Comparison of ENCODE assay signal across 21 cellular contexts in the genomic region with DNA sequence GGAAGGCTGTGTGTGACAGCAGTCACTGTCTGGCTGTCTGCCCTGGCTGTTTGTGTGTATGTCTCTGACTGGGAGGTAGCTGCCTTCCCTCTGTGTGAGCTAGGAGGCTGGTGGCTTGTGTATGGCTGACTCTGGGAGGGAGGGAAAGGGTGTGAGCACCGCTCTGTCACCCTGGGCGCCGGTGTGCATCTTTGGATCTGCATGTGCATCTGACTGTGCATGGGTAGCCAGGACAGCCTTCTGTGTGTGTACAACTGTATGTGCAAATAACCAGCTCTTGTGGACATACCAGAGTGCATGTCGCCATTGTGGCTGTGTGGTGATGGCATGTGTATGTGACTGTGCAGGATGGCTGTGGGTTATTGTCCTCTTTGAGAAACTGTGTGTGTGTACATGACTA. TPM values are rescaled to one million over a fixed set of nuclear protein-coding genes. Genes with fewer than 3 reads are reported as not detected.
DNase-seq lines count a peak whose midpoint lies in the region; ATAC-seq, FAIRE-seq and TF ChIP-seq lines count a peak whose summit lies in the region.
"Had no signal": no experiment of that assay in that cellular context is flagged by ENCODE, and none has a peak within 500 bp of the region (broad histone marks: within the 10 kb centered on the region; RNA-seq: fewer than 3 reads in every experiment).

No MANE protein-coding gene starts in this region.

- intact Hi-C loops in activated CD4-positive, alpha-beta T cell treated with anti-CD3 and anti-CD28 coated beads, Interleukin-2, amount 10 ng/mL, durations not matched to agents 24 days and 14 days (cut with micrococcal nuclease) = no loop called here

- H3K4me1 Mint-ChIP-seq in activated CD4-positive, alpha-beta T cell treated with anti-CD3 and anti-CD28 coated beads, Interleukin-2, amount 10 ng/mL, durations not matched to agents 7 days and 5 days = no peaks in the 10 kb centered on the region
- H3K4me1 Mint-ChIP-seq in activated CD4-positive, alpha-beta T cell treated with anti-CD3 and anti-CD28 coated beads, Interleukin-2, amount 10 ng/mL, durations not matched to agents 24 days and 14 days = no peaks in the 10 kb centered on the region
- H3K4me1 Mint-ChIP-seq: CD4-positive, alpha-beta memory T cell had no signal

- H3K4me2 ChIP-seq in osteoblast (ENCODE audit: insufficient read depth, low read length) = no peak overlapping the region

- H3K79me2 ChIP-seq in osteoblast (ENCODE audit: insufficient read depth, low read length) = no peaks in the 10 kb centered on the region

- no peaks in the 10 kb centered on the region for H3K27me3 ChIP-seq in osteoblast (ENCODE audit: insufficient read depth, low read length)

- DNase-seq in activated CD4-positive, alpha-beta T cell treated with anti-CD3 and anti-CD28 coated beads, Interleukin-2, amount 10 ng/mL, durations not matched to agents 7 days and 5 days = no peak
- no peak for DNase-seq in activated CD4-positive, alpha-beta T cell treated with anti-CD3 and anti-CD28 coated beads, Interleukin-2, amount 10 ng/mL, durations not matched to agents 24 days and 14 days
- DNase-seq in GM12891 (ENCODE audit: insufficient read length, low spot score) (no peak), cerebellar cortex (ENCODE audit: low spot score) (peak; percentile 25), osteoblast (ENCODE audit: insufficient read length, low spot score, missing footprints) (peak; percentile 46)
- no peak for DNase-seq in activated effector memory CD4-positive, alpha-beta T cell treated with anti-CD3 and anti-CD28 coated beads, Interleukin-2, amount 50 U/mL, for 16 hours
- DNase-seq: 8988T; Caco-2; CD4-positive, alpha-beta memory T cell; DMS79; EL; GDM1; GM23248; H7; HCEC 1CT had no signal

- no peaks in the 10 kb centered on the region for H3K9me3 Mint-ChIP-seq in activated CD4-positive, alpha-beta T cell treated with anti-CD3 and anti-CD28 coated beads, Interleukin-2, amount 10 ng/mL, durations not matched to agents 7 days and 5 days
- no peaks in the 10 kb centered on the region for H3K9me3 Mint-ChIP-seq in activated CD4-positive, alpha-beta T cell treated with anti-CD3 and anti-CD28 coated beads, Interleukin-2, amount 10 ng/mL, durations not matched to agents 24 days and 14 days

- TF ChIP-seq CTCF in osteoblast (IDR thresholded peaks at IDR 0.05; ENCODE audit: extremely low read depth, low read depth, low read length) = no peak

- H3K36me3 ChIP-seq in osteoblast (ENCODE audit: insufficient read depth, low read length) = peaks cover 4% of the 10 kb centered on the region

- H3K36me3 Mint-ChIP-seq in activated CD4-positive, alpha-beta T cell treated with anti-CD3 and anti-CD28 coated beads, Interleukin-2, amount 10 ng/mL, durations not matched to agents 7 days and 5 days (ENCODE audit: low read depth) = peaks cover 9% of the 10 kb centered on the region
- H3K36me3 Mint-ChIP-seq in activated CD4-positive, alpha-beta T cell treated with anti-CD3 and anti-CD28 coated beads, Interleukin-2, amount 10 ng/mL, durations not matched to agents 24 days and 14 days (ENCODE audit: low read depth) = peaks cover 9% of the 10 kb centered on the region

- no peak overlapping the region for H3K4me3 ChIP-seq in osteoblast (ENCODE audit: insufficient read depth, low read length)
- H3K4me3 ChIP-seq: GM12878, GM23248 had no signal

- H3K27me3 Mint-ChIP-seq in activated CD4-positive, alpha-beta T cell treated with anti-CD3 and anti-CD28 coated beads, Interleukin-2, amount 10 ng/mL, durations not matched to agents 7 days and 5 days = no peaks in the 10 kb centered on the region
- no peaks in the 10 kb centered on the region for H3K27me3 Mint-ChIP-seq in activated CD4-positive, alpha-beta T cell treated with anti-CD3 and anti-CD28 coated beads, Interleukin-2, amount 10 ng/mL, durations not matched to agents 24 days and 14 days
- H3K27me3 Mint-ChIP-seq: CD4-positive, alpha-beta memory T cell had no signal

- H3K27ac ChIP-seq in osteoblast (ENCODE audit: low read depth, low read length) = no peak overlapping the region
- H3K27ac ChIP-seq: GM23248 had no signal

- no peak overlapping the region for H2AFZ ChIP-seq in osteoblast (ENCODE audit: low read length)
- H2AFZ ChIP-seq: GM23248 had no signal

- H3K27ac Mint-ChIP-seq in activated CD4-positive, alpha-beta T cell treated with anti-CD3 and anti-CD28 coated beads, Interleukin-2, amount 10 ng/mL, durations not matched to agents 7 days and 5 days = peak overlapping the region; percentile 69
- no peak overlapping the region for H3K27ac Mint-ChIP-seq in activated CD4-positive, alpha-beta T cell treated with anti-CD3 and anti-CD28 coated beads, Interleukin-2, amount 10 ng/mL, durations not matched to agents 24 days and 14 days
- H3K27ac Mint-ChIP-seq: CD4-positive, alpha-beta memory T cell had no signal

- TF ChIP-seq POLR2A in GM12891 (IDR thresholded peaks at IDR 0.05; ENCODE audit: low read depth, low read length) = no peak

- peak; percentile 67 for FAIRE-seq in GM12891 (lab: Jason Lieb, UNC)
- FAIRE-seq: GM12878, GM18507, H1 had no signal

- H4K20me1 ChIP-seq in osteoblast (ENCODE audit: insufficient read depth, low read length) = no peaks in the 10 kb centered on the region

- CTCF ChIA-PET in activated CD4-positive, alpha-beta T cell treated with anti-CD3 and anti-CD28 coated beads, Interleukin-2, amount 10 ng/mL, durations not matched to agents 7 days and 5 days (lab: Charles Lee) = no interaction called here

- no peak overlapping the region for H3K4me3 Mint-ChIP-seq in activated CD4-positive, alpha-beta T cell treated with anti-CD3 and anti-CD28 coated beads, Interleukin-2, amount 10 ng/mL, durations not matched to agents 7 days and 5 days
- H3K4me3 Mint-ChIP-seq in activated CD4-positive, alpha-beta T cell treated with anti-CD3 and anti-CD28 coated beads, Interleukin-2, amount 10 ng/mL, durations not matched to agents 24 days and 14 days = no peak overlapping the region
- H3K4me3 Mint-ChIP-seq: CD4-positive, alpha-beta memory T cell had no signal

- no peaks in the 10 kb centered on the region for H3K9me3 ChIP-seq in osteoblast (ENCODE audit: low read depth, low read length)
- H3K9me3 ChIP-seq: Caco-2 had no signal

- POLR2A ChIA-PET in activated CD4-positive, alpha-beta T cell treated with anti-CD3 and anti-CD28 coated beads, Interleukin-2, amount 10 ng/mL, durations not matched to agents 7 days and 5 days (lab: Charles Lee) = no interaction called here

- ATAC-seq in GM21367 (IDR thresholded peaks at IDR 0.05; ENCODE audit: unreplicated experiment) = no peak
- ATAC-seq: GM12878 had no signal

- H3K4me1 ChIP-seq in osteoblast (ENCODE audit: insufficient read depth, low read length) = no peaks in the 10 kb centered on the region
- H3K4me1 ChIP-seq: Caco-2 had no signal

TF ChIP-seq in GM12891, 5 proteins besides CTCF, POLR2A, EP300 and RAD21:
- TF ChIP-seq SPI1 (IDR thresholded peaks at IDR 0.05; ENCODE audit: low read depth, low read length) (no peak), PAX5 (IDR thresholded peaks at IDR 0.05; ENCODE audit: insufficient read depth, low read length, severe bottlenecking) (no peak), POLR2AphosphoS5 (IDR thresholded peaks at IDR 0.05; ENCODE audit: low read depth, low read length) (no peak)

RNA-seq across cellular contexts. Expression of gene ERAS, which starts 7.4 kb away (rescaled TPM):
- total RNA-seq in activated CD4-positive, alpha-beta T cell treated with anti-CD3 and anti-CD28 coated beads, Interleukin-2, amount 10 ng/mL, durations not matched to agents 7 days and 5 days = not detected
- not detected in 2 replicates for total RNA-seq in activated CD4-positive, alpha-beta T cell treated with anti-CD3 and anti-CD28 coated beads, Interleukin-2, amount 10 ng/mL, durations not matched to agents 24 days and 14 days
- polyA plus RNA-seq in GM12891 (2012; ENCODE audit: low read depth, missing spikeins) = 0.06 TPM
- not detected in 2 replicates for total RNA-seq in osteoblast
- total RNA-seq: A673; Caco-2; CD4-positive, alpha-beta memory T cell; GM12878; GM23248; H1 had no signal
- polyA plus RNA-seq: BJ; CD4-positive, alpha-beta memory T cell; GM12878; GM23248 had no signal

RNA-seq across cellular contexts. Expression of gene PCSK1N, which starts 16.5 kb away (rescaled TPM):
- total RNA-seq in activated CD4-positive, alpha-beta T cell treated with anti-CD3 and anti-CD28 coated beads, Interleukin-2, amount 10 ng/mL, durations not matched to agents 7 days and 5 days = under 1 TPM; 0.33 to 0.40 TPM
- 0.33 TPM in 1 of 2 replicates, not detected in the other for total RNA-seq in activated CD4-positive, alpha-beta T cell treated with anti-CD3 and anti-CD28 coated beads, Interleukin-2, amount 10 ng/mL, durations not matched to agents 24 days and 14 days
- polyA plus RNA-seq in GM12891 (2012; ENCODE audit: low read depth, missing spikeins) = 0.09 TPM
- total RNA-seq in osteoblast = not detected in 2 replicates
- total RNA-seq: GM12878 had no signal
- polyA plus RNA-seq: BJ had no signal

RNA-seq across cellular contexts. Expression of gene HDAC6, which starts 17.0 kb away (rescaled TPM):
- 100 to 1,000 TPM in 1 of 2 experiments, 10 to 100 TPM in 1; 94.3 to 102 TPM for total RNA-seq in activated CD4-positive, alpha-beta T cell treated with anti-CD3 and anti-CD28 coated beads, Interleukin-2, amount 10 ng/mL, durations not matched to agents 7 days and 5 days
- 50.6 and 55.2 TPM in 2 replicates for total RNA-seq in activated CD4-positive, alpha-beta T cell treated with anti-CD3 and anti-CD28 coated beads, Interleukin-2, amount 10 ng/mL, durations not matched to agents 24 days and 14 days
- polyA plus RNA-seq in GM12891 (2012; ENCODE audit: low read depth, missing spikeins) = 31.0 TPM
- 30.1 and 30.4 TPM in 2 replicates for total RNA-seq in osteoblast

RNA-seq across cellular contexts. Expression of gene GATA1, which starts 32.5 kb away (rescaled TPM):
- total RNA-seq in activated CD4-positive, alpha-beta T cell treated with anti-CD3 and anti-CD28 coated beads, Interleukin-2, amount 10 ng/mL, durations not matched to agents 7 days and 5 days = not detected
- total RNA-seq in activated CD4-positive, alpha-beta T cell treated with anti-CD3 and anti-CD28 coated beads, Interleukin-2, amount 10 ng/mL, durations not matched to agents 24 days and 14 days = not detected in 2 replicates
- not detected for polyA plus RNA-seq in GM12891 (2012; ENCODE audit: low read depth, missing spikeins)
- not detected in 2 replicates for total RNA-seq in osteoblast
- total RNA-seq: A673; Caco-2; CD4-positive, alpha-beta memory T cell; GM23248; H1; H7 had no signal
- polyA plus RNA-seq: BJ; CD4-positive, alpha-beta memory T cell; GM23248 had no signal

RNA-seq across cellular contexts. Expression of gene GLOD5, which starts 57.3 kb away (rescaled TPM):
- not detected for total RNA-seq in activated CD4-positive, alpha-beta T cell treated with anti-CD3 and anti-CD28 coated beads, Interleukin-2, amount 10 ng/mL, durations not matched to agents 7 days and 5 days
- not detected in 2 replicates for total RNA-seq in activated CD4-positive, alpha-beta T cell treated with anti-CD3 and anti-CD28 coated beads, Interleukin-2, amount 10 ng/mL, durations not matched to agents 24 days and 14 days
- polyA plus RNA-seq in GM12891 (2012; ENCODE audit: low read depth, missing spikeins) = not detected
- not detected in 2 replicates for total RNA-seq in osteoblast
- total RNA-seq: A673; Caco-2; CD4-positive, alpha-beta memory T cell; GM12878; GM23248; H1; H7 had no signal
- polyA plus RNA-seq: BJ; CD4-positive, alpha-beta memory T cell; GM12878; GM23248 had no signal

Comparison
In these comparisons a context has a peak if more than half of its experiments do, and no peak if none do; other contexts are left out.
1. DNase-seq: peak in cerebellar cortex (single experiment) and osteoblast (single experiment); none in activated CD4-positive, alpha-beta T cell treated with anti-CD3 and anti-CD28 coated beads, Interleukin-2, amount 10 ng/mL, durations not matched to agents 7 days and 5 days (single experiment), activated CD4-positive, alpha-beta T cell treated with anti-CD3 and anti-CD28 coated beads, Interleukin-2, amount 10 ng/mL, durations not matched to agents 24 days and 14 days (single experiment), GM12891 (single experiment) and activated effector memory CD4-positive, alpha-beta T cell treated with anti-CD3 and anti-CD28 coated beads, Interleukin-2, amount 50 U/mL, for 16 hours (single experiment).